In genomic region chr22:37746366-37747089, GRCh38 we compare ENCODE assay signal across 8 cellular contexts. TPM values are rescaled to one million over a fixed set of nuclear protein-coding genes. Genes with fewer than 3 reads are reported as not detected.
DNase-seq lines count a peak whose midpoint lies in the region; ATAC-seq, FAIRE-seq and TF ChIP-seq lines count a peak whose summit lies in the region.

No MANE protein-coding gene starts in this region.

- BruUV-seq in PC-9 (replicated peaks; lab: Mats Ljungman, UMichigan) = no TSS peak

- H3K27ac ChIP-seq in PC-9 (peak overlapping the region; percentile 72), mesodermal cell (ENCODE audit: low read depth, low read length, severe bottlenecking) (peak overlapping the region; percentile 78)

- WGBS in mesodermal cell (ENCODE audit: insufficient coverage in 2 of 2), 2 experiments = 1% methylated on average over 27 to 40 of the region's 64 CpGs

- peak overlapping the region; percentile 97 for H3K4me2 ChIP-seq in PC-9

- POLR2A ChIA-PET in PC-9 (lab: Charles Lee; ENCODE audit: unreplicated experiment) = interaction anchor here (0.6 kb wide), 1 partner anchor 61 kb away, joined by 5 read pairs; the partner anchor contains the start of gene GCAT

- peak; percentile 20 for ATAC-seq in GM21717 (IDR thresholded peaks at IDR 0.05; ENCODE audit: unreplicated experiment)

- intact Hi-C loops in PC-9 (cut with micrococcal nuclease; ENCODE audit: unreplicated experiment) = no loop called here

- H3K27me3 ChIP-seq in PC-9 (ENCODE audit: insufficient read depth, low read depth) (no peaks in the 10 kb centered on the region), bronchial epithelial cell (ENCODE audit: control insufficient read depth, insufficient read depth, low read length) (no peaks in the 10 kb centered on the region)

- H4K20me1 ChIP-seq in PC-9 (ENCODE audit: insufficient read depth) = no peaks in the 10 kb centered on the region

- TF ChIP-seq CTCF in PC-9 (conservative IDR thresholded peaks at IDR 0.05) (no peak), bronchial epithelial cell (IDR thresholded peaks at IDR 0.05; ENCODE audit: insufficient read depth, low read length, severe bottlenecking) (no peak)

- H3K36me3 ChIP-seq in PC-9 (ENCODE audit: low read depth) = no peaks in the 10 kb centered on the region
- H3K36me3 ChIP-seq in bronchial epithelial cell (ENCODE audit: control insufficient read depth, insufficient read depth, low read length) = no peaks in the 10 kb centered on the region
- H3K36me3 ChIP-seq in mesodermal cell (ENCODE audit: control insufficient read depth, insufficient read depth, low read length) = peaks cover 8% of the 10 kb centered on the region

- peaks cover 79% of the 10 kb centered on the region for H3F3A ChIP-seq in PC-9 (ENCODE audit: insufficient read depth, low read depth)

- peak overlapping the region; percentile 67 for H2AFZ ChIP-seq in PC-9

- no peaks in the 10 kb centered on the region for H3K9me3 ChIP-seq in PC-9 (ENCODE audit: insufficient read depth, low read depth)
- no peaks in the 10 kb centered on the region for H3K9me3 ChIP-seq in mesodermal cell (ENCODE audit: control insufficient read depth, low read length)

- CTCF ChIA-PET in PC-9 (lab: Charles Lee) = interaction anchor here (1.0 kb wide), 1 partner anchor 42 kb away, joined by 7 read pairs; no protein-coding TSS in a partner anchor

- peaks cover 66% of the 10 kb centered on the region for H3K79me2 ChIP-seq in PC-9 (ENCODE audit: low read depth)

- no peak for FAIRE-seq in bronchial epithelial cell (lab: Jason Lieb, UNC)
- FAIRE-seq in urothelium cell line (lab: Jason Lieb, UNC) = peak; percentile 62

- no peaks in the 10 kb centered on the region for H3K9me2 ChIP-seq in PC-9 (ENCODE audit: insufficient read depth)

- H3K4me1 ChIP-seq in PC-9 (replicated peaks; ENCODE audit: insufficient read depth) (peaks cover 83% of the 10 kb centered on the region), mesodermal cell (ENCODE audit: control insufficient read depth, insufficient read depth, low read length, poor library complexity, severe bottlenecking) (peaks cover 71% of the 10 kb centered on the region)

- DNase-seq in CD1c-positive myeloid dendritic cell (ENCODE audit: extremely low spot score) = peak; percentile 19
- no peak for DNase-seq in PC-9
- no peak for DNase-seq in bronchial epithelial cell (ENCODE audit: low read depth)
- DNase-seq in urothelium cell line (ENCODE audit: low spot score) = no peak
- DNase-seq in kidney tubule cell (ENCODE audit: low spot score) = no peak
- no peak for DNase-seq in stimulated activated naive CD4-positive, alpha-beta T cell treated with Interleukin-2 at 50 U/mL for 16 hours (lab: John Stamatoyannopoulos, UW)

- H3K4me3 ChIP-seq in PC-9 (peak overlapping the region; percentile 88), bronchial epithelial cell (ENCODE audit: low read depth, low read length) (peak overlapping the region; percentile 93), mesodermal cell (ENCODE audit: extremely low read depth, insufficient read depth, low read length, poor library complexity, severe bottlenecking) (peak overlapping the region; percentile 95)

RNA-seq across cellular contexts. Expression of gene TRIOBP, which starts 49.7 kb away (rescaled TPM):
- 170 and 172 TPM in 2 replicates for total RNA-seq in PC-9 (2021)
- 40.3 and 45.6 TPM in 2 replicates for total RNA-seq in bronchial epithelial cell
- polyA plus RNA-seq in mesodermal cell (2013, experiment 1 of 2) = 79.5 TPM
- 69.5 TPM for polyA plus RNA-seq in mesodermal cell (2013, experiment 2 of 2)
